ENCODE assay signal across 9 cellular contexts in genomic region chr9:106420511-106420944, GRCh38.
DNase-seq lines count a peak whose midpoint lies in the region; ATAC-seq and TF ChIP-seq lines count a peak whose summit lies in the region.
"Had no signal": no experiment of that assay in that cellular context is flagged by ENCODE, and none has a peak within 500 bp of the region (broad histone marks: within the 10 kb centered on the region; RNA-seq: fewer than 3 reads in every experiment).

No MANE protein-coding gene starts in this region.

- intact Hi-C loops in Calu3 (cut with micrococcal nuclease; ENCODE audit: unreplicated experiment) = loop anchor here (10.0 kb wide), 1 partner anchor 464 kb away; no protein-coding TSS in a partner anchor
- intact Hi-C loops in A673 (cut with micrococcal nuclease; ENCODE audit: unreplicated experiment) = no loop called here

- H3K9ac ChIP-seq in GM23248 = no peak overlapping the region

- no peak for TF ChIP-seq POLR2A in upper lobe of left lung (IDR thresholded peaks at IDR 0.05)

- H4K20me1 ChIP-seq in GM23248 (ENCODE audit: insufficient read depth) = no peaks in the 10 kb centered on the region

- H3K9me2 ChIP-seq in GM23248 (ENCODE audit: insufficient read depth) = no peaks in the 10 kb centered on the region

- H3K27me3 ChIP-seq in upper lobe of left lung = no peaks in the 10 kb centered on the region
- H3K27me3 ChIP-seq in A673 (replicated peaks; ENCODE audit: insufficient read depth, low read depth, low read length, poor library complexity) = no peaks in the 10 kb centered on the region
- no peaks in the 10 kb centered on the region for H3K27me3 ChIP-seq in GM23248 (replicated peaks; ENCODE audit: insufficient read depth)

- H3K79me2 ChIP-seq in GM23248 (ENCODE audit: insufficient read depth) = no peaks in the 10 kb centered on the region

- DNase-seq in Calu3 (peak; percentile 26), astrocyte of the spinal cord (ENCODE audit: low read depth, low spot score) (peak; percentile 83), upper lobe of left lung (no peak), 8988T (no peak), A673 (ENCODE audit: low spot score) (no peak), GM23248 (no peak)

- no peaks in the 10 kb centered on the region for H3F3A ChIP-seq in GM23248 (ENCODE audit: insufficient read depth)

- H3K4me3 Mint-ChIP-seq in Calu3 (ENCODE audit: low read depth, unreplicated experiment) = peak overlapping the region; percentile 24

- TF ChIP-seq CTCF in Calu3 (IDR thresholded peaks at IDR 0.05; ENCODE audit: unreplicated experiment) (no peak), astrocyte of the spinal cord (IDR thresholded peaks at IDR 0.05; ENCODE audit: low read depth, low read length) (no peak), upper lobe of left lung (IDR thresholded peaks at IDR 0.05) (no peak), A673 (conservative IDR thresholded peaks at IDR 0.05; ENCODE audit: low read depth, low read length) (no peak)

- peaks cover 36% of the 10 kb centered on the region for H3K4me1 Mint-ChIP-seq in Calu3 (ENCODE audit: low read depth, unreplicated experiment)

- POLR2A ChIA-PET in A673 (lab: Charles Lee; ENCODE audit: low non-redundant PET) = no interaction called here

- no peak for TF ChIP-seq EP300 in upper lobe of left lung (IDR thresholded peaks at IDR 0.05)

- H3K27ac ChIP-seq in upper lobe of left lung (no peak overlapping the region), A673 (ENCODE audit: low read depth, low read length, poor library complexity, severe bottlenecking) (no peak overlapping the region), GM23248 (no peak overlapping the region)
- H3K27ac ChIP-seq: VCaP had no signal

- H3K9me3 ChIP-seq in upper lobe of left lung = no peaks in the 10 kb centered on the region
- no peaks in the 10 kb centered on the region for H3K9me3 ChIP-seq in A673 (ENCODE audit: low read depth, low read length, poor library complexity, severe bottlenecking)
- no peaks in the 10 kb centered on the region for H3K9me3 ChIP-seq in GM23248 (ENCODE audit: low read depth)

- H3K4me2 ChIP-seq in GM23248 (ENCODE audit: unreplicated experiment) = no peak overlapping the region

- ATAC-seq in GM19397 (IDR thresholded peaks at IDR 0.05; ENCODE audit: unreplicated experiment) (peak; percentile 77), HG03196 (IDR thresholded peaks at IDR 0.05; ENCODE audit: unreplicated experiment) (peak; percentile 80), upper lobe of left lung (ENCODE audit: low FRiP score in 2 of 2) (no peak)

- peak overlapping the region; percentile 71 for H3K27ac Mint-ChIP-seq in Calu3 (ENCODE audit: unreplicated experiment)

- CTCF ChIA-PET in Calu3 (lab: Charles Lee) (interaction anchor here (0.5 to 0.9 kb wide), 2 partner anchors 60 to 460 kb away, joined by 3 read pairs; no protein-coding TSS in a partner anchor), A673 (lab: Charles Lee) (no interaction called here)

- no peak overlapping the region for H2AFZ ChIP-seq in GM23248

- in situ Hi-C loops in astrocyte of the spinal cord (cut with HindIII; ENCODE audit: low sequenced_read_pairs) (no loop called here), GM23248 (cut with MboI) (no loop called here)

- H3K27me3 Mint-ChIP-seq in Calu3 (ENCODE audit: unreplicated experiment) = no peaks in the 10 kb centered on the region

- H3K4me3 ChIP-seq in astrocyte of the spinal cord (ENCODE audit: low read depth, low read length) (no peak overlapping the region), upper lobe of left lung (no peak overlapping the region), A673 (ENCODE audit: low read depth, low read length, poor library complexity, severe bottlenecking) (no peak overlapping the region), GM23248 (no peak overlapping the region)

- H3K9me3 Mint-ChIP-seq in Calu3 (ENCODE audit: low read depth, unreplicated experiment) = peaks cover 3% of the 10 kb centered on the region

- no TSS peak for BruUV-seq in Calu3 (replicated peaks; lab: Mats Ljungman, UMichigan)
- BruUV-seq in A673 (replicated peaks; lab: Mats Ljungman, UMichigan) = no TSS peak

- H3K36me3 ChIP-seq in upper lobe of left lung (no peaks in the 10 kb centered on the region), A673 (ENCODE audit: insufficient read depth, low read length, poor library complexity, severe bottlenecking) (no peaks in the 10 kb centered on the region), GM23248 (ENCODE audit: low read depth) (no peaks in the 10 kb centered on the region)

- H3K36me3 Mint-ChIP-seq in Calu3 (ENCODE audit: insufficient read depth, unreplicated experiment) = peaks cover 6% of the 10 kb centered on the region

- H3K4me1 ChIP-seq in upper lobe of left lung (no peaks in the 10 kb centered on the region), A673 (ENCODE audit: insufficient read depth, low read length, poor library complexity, severe bottlenecking) (no peaks in the 10 kb centered on the region), GM23248 (ENCODE audit: insufficient read depth) (no peaks in the 10 kb centered on the region)

- 29 to 39% methylated on average over 4 of the region's 4 CpGs for WGBS in upper lobe of left lung, 2 donors
- 13 to 20% methylated on average over 4 of the region's 4 CpGs for WGBS in GM23248 (ENCODE audit: low coverage in 1 of 2, low lambda C conversion rate in 2 of 2, missing lambda C conversion rate in 2 of 2), 2 experiments

Comparison
In these comparisons a context has a peak if more than half of its experiments do, and no peak if none do; other contexts are left out.
1. DNase-seq: peak in Calu3 (single experiment) and astrocyte of the spinal cord (single experiment); none in upper lobe of left lung (0 of 2), 8988T (single experiment), A673 (single experiment) and GM23248 (single experiment).
2. ATAC-seq: peak in GM19397 (single experiment) and HG03196 (single experiment); none in upper lobe of left lung (0 of 2).